ENCODE assay signal across 6 cellular contexts in genomic region chr1:26112407-26112775, GRCh38. TPM values are rescaled to one million over a fixed set of nuclear protein-coding genes. Genes with fewer than 3 reads are reported as not detected.
A peak's percentile ranks its signal among the peaks of the same experiment; 100 is the strongest.
DNase-seq lines count a peak whose midpoint lies in the region; FAIRE-seq and TF ChIP-seq lines count a peak whose summit lies in the region.

No MANE protein-coding gene starts in this region.

- peak overlapping the region; percentile 68 to 100 (median 98) for H3K4me3 ChIP-seq in dorsolateral prefrontal cortex
- peak overlapping the region; percentile 90 to 97 (median 96) for H3K4me3 ChIP-seq in sigmoid colon

- FAIRE-seq in GM19239 (lab: Jason Lieb, UNC) = peak; percentile 73

- H3K27me3 ChIP-seq in dorsolateral prefrontal cortex = no peaks in the 10 kb centered on the region
- no peaks in the 10 kb centered on the region for H3K27me3 ChIP-seq in sigmoid colon

- TF ChIP-seq EP300 in sigmoid colon (IDR thresholded peaks at IDR 0.05) = no peak

- intact Hi-C loops in dorsolateral prefrontal cortex (cut with DNase I) (loop anchor here (5.0 to 10.0 kb wide), 6 partner anchors 50 to 585 kb away; partner anchors contain the start of genes CEP85 (in 2 of the 2) and ARID1A (in 1 of the 2)), sigmoid colon (cut with DNase I) (loop anchor here (5.0 kb wide), 2 partner anchors 120 to 210 kb away; partner anchors contain the start of gene CEP85)

- peaks cover 0 to 27% (median 23%) of the 10 kb centered on the region in 4 donors for H3K4me1 ChIP-seq in sigmoid colon

- 0 to 1% methylated on average over 9 of the region's 9 CpGs for whole genome bisulfite sequencing in sigmoid colon, 2 donors

- H3K36me3 ChIP-seq in sigmoid colon = peaks cover 0 to 32% (median 6%) of the 10 kb centered on the region in 4 donors

- no peak for TF ChIP-seq CTCF in dorsolateral prefrontal cortex (IDR thresholded peaks at IDR 0.05 in 54 of 56, conservative IDR thresholded peaks at IDR 0.05 in 2 of 56; ENCODE audit: low read depth in 1 of 56, partially characterized antibody in 56 of 56)
- no peak for TF ChIP-seq CTCF in sigmoid colon (IDR thresholded peaks at IDR 0.05)

- TF ChIP-seq POLR2A in sigmoid colon (IDR thresholded peaks at IDR 0.05) = no peak

- in situ Hi-C loops in ACHN (cut with HindIII; ENCODE audit: low pct_ligation_motif_present, low pct_unique_long_range_greater_than_20kb, low sequenced_read_pairs) = no loop called here

- H3K9me3 ChIP-seq in sigmoid colon = no peaks in the 10 kb centered on the region

- no peak for DNase-seq in GM19239 (ENCODE audit: insufficient read length, low spot score)
- peak; percentile 78 for DNase-seq in NCI-H1092 (lab: John Stamatoyannopoulos, UW)
- DNase-seq in dorsolateral prefrontal cortex = no peak
- no peak for DNase-seq in sigmoid colon
- DNase-seq in NCI-H1694 (lab: John Stamatoyannopoulos, UW) = no peak
- no peak for DNase-seq in ACHN

- H3K27ac ChIP-seq in dorsolateral prefrontal cortex (peak overlapping the region in 57 of 59 donors; percentile 13 to 99 (median 97)), sigmoid colon (peak overlapping the region; percentile 89 to 96 (median 95))

RNA-seq across cellular contexts. Expression of gene PDIK1L, which starts 0.8 kb away (rescaled TPM):
- total RNA-seq in dorsolateral prefrontal cortex (10 to 100 TPM in 117 of 120 experiments, 1 to 10 TPM in 3; 6.9 to 24.8 (median 16.2) TPM), sigmoid colon (10 to 100 TPM in 1 of 4 donors, 1 to 10 TPM in 3; 4.2 to 15.7 (median 6.6) TPM)
- 1 to 10 TPM; 4.6 to 5.4 (median 5.0) TPM for polyA plus RNA-seq in sigmoid colon

RNA-seq across cellular contexts. Expression of gene TRIM63, which starts 45.0 kb away (rescaled TPM):
- 1 to 10 TPM in 2 of 120 experiments, under 1 TPM in 23, not detected in 95; 0.20 to 3.8 (median 0.47) TPM for total RNA-seq in dorsolateral prefrontal cortex
- total RNA-seq in sigmoid colon = 1 to 10 TPM in 1 of 4 donors, under 1 TPM in 1, not detected in 2; 0.81 to 2.1 TPM
- 1 to 10 TPM in 1 of 3 donors, under 1 TPM in 2; 0.35 to 1.8 (median 0.46) TPM for polyA plus RNA-seq in sigmoid colon

RNA-seq across cellular contexts. Expression of gene FAM110D, which starts 46.5 kb away (rescaled TPM):
- total RNA-seq in dorsolateral prefrontal cortex = 1 to 10 TPM in 98 of 120 experiments, under 1 TPM in 22; 0.59 to 5.5 (median 1.7) TPM
- total RNA-seq in sigmoid colon = 1 to 10 TPM; 1.1 to 4.2 (median 2.2) TPM
- polyA plus RNA-seq in sigmoid colon = 1 to 10 TPM in 1 of 3 donors, under 1 TPM in 1, not detected in 1; 0.60 to 1.1 TPM

RNA-seq across cellular contexts. Expression of gene C1orf232, which starts 56.4 kb away (rescaled TPM):
- total RNA-seq in dorsolateral prefrontal cortex = not detected
- total RNA-seq in sigmoid colon = not detected
- polyA plus RNA-seq in sigmoid colon = not detected

RNA-seq across cellular contexts. Expression of gene ZNF593, which starts 57.3 kb away (rescaled TPM):
- total RNA-seq in dorsolateral prefrontal cortex = 10 to 100 TPM; 10.6 to 30.1 (median 17.6) TPM
- total RNA-seq in sigmoid colon = 10 to 100 TPM; 16.3 to 37.2 (median 32.1) TPM
- 100 to 1,000 TPM in 1 of 3 donors, 10 to 100 TPM in 2; 38.4 to 114 (median 61.3) TPM for polyA plus RNA-seq in sigmoid colon
